17 cellular contexts compared by ENCODE assay signal in the genomic region with DNA sequence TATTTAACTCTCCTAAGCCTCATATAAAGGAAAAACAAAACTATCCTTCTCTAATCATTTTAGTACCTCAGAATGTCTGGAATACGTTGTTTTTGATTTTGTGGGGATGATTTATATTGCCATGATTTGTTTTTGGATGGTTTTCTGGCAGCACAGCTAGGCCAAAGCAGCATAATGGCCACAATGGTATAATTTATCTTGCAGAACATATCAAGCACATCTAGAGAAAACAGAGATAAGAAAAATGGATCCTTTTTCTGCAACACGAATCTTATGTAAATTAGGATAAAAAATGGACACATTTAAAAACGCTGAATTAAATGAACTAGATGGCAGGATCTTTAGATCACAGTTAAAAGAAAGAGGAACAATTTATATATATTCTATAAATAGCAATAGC.
DNase-seq lines count a peak whose midpoint lies in the region; ATAC-seq, FAIRE-seq and TF ChIP-seq lines count a peak whose summit lies in the region.
"Had no signal": no experiment of that assay in that cellular context is flagged by ENCODE, and none has a peak within 500 bp of the region (broad histone marks: within the 10 kb centered on the region; RNA-seq: fewer than 3 reads in every experiment).

No MANE protein-coding gene starts in this region.

- H3K27ac ChIP-seq in PC-3 (ENCODE audit: low read length) (no peak overlapping the region), VCaP (peak overlapping the region; percentile 25; the same call in 1 of the 2 replicates)
- H3K27ac ChIP-seq: A549, BLaER1, GM23248 had no signal

- no peaks in the 10 kb centered on the region for H3K9me2 ChIP-seq in PC-3 (replicated peaks; ENCODE audit: low read length)

- TF ChIP-seq CTCF in PC-3 (conservative IDR thresholded peaks at IDR 0.05; ENCODE audit: low read depth, low read length) (no peak), VCaP (conservative IDR thresholded peaks at IDR 0.05) (no peak)

- DNase-seq in PC-3 (no peak), left kidney (ENCODE audit: low read depth, low spot score) (peak; percentile 13), frontal cortex (ENCODE audit: low spot score in 2 of 2) (no peak), DMS79 (lab: John Stamatoyannopoulos, UW) (no peak)
- DNase-seq: AML-193; CD8-positive, alpha-beta memory T cell; DMS53; GM23248 had no signal

- H3K27me3 ChIP-seq in PC-3 (ENCODE audit: low read length) = no peaks in the 10 kb centered on the region
- H3K27me3 ChIP-seq: BLaER1 had no signal

- no peaks in the 10 kb centered on the region for H3K9me3 ChIP-seq in PC-3 (ENCODE audit: low read length)
- H3K9me3 ChIP-seq: A549, BLaER1 had no signal

- H3K79me2 ChIP-seq in PC-3 (ENCODE audit: low read length) = no peaks in the 10 kb centered on the region

- H3K4me2 ChIP-seq in PC-3 (ENCODE audit: low read length) = no peak overlapping the region
- H3K4me2 ChIP-seq: A549, BLaER1 had no signal

- peak overlapping the region; percentile 26; the same call in 1 of the 2 replicates for H2AFZ ChIP-seq in PC-3 (ENCODE audit: low read length)
- H2AFZ ChIP-seq: GM23248 had no signal

- no peaks in the 10 kb centered on the region for H4K20me1 ChIP-seq in PC-3 (ENCODE audit: low read length)
- H4K20me1 ChIP-seq: BLaER1 had no signal

- H3K4me1 ChIP-seq in PC-3 (ENCODE audit: insufficient read depth, low read length) = no peaks in the 10 kb centered on the region
- H3K4me1 ChIP-seq: A549, BLaER1 had no signal

- CTCF ChIA-PET in PC-3 (lab: Charles Lee) = no interaction called here

- H3K4me3 ChIP-seq in PC-3 (ENCODE audit: low read length) = no peak overlapping the region
- H3K4me3 ChIP-seq: A549, BLaER1, GM23248 had no signal

- POLR2A ChIA-PET in PC-3 (lab: Charles Lee; ENCODE audit: unreplicated experiment) = no interaction called here

- ATAC-seq in PC-3 (no peak), GM21423 (IDR thresholded peaks at IDR 0.05; ENCODE audit: unreplicated experiment) (no peak), GM19397 (IDR thresholded peaks at IDR 0.05; ENCODE audit: unreplicated experiment) (no peak)
- ATAC-seq: A549, HCT116, HepG2 had no signal

- intact Hi-C loops in PC-3 (cut with micrococcal nuclease) = no loop called here

- no peak overlapping the region for H3K9ac ChIP-seq in PC-3 (ENCODE audit: low read length)
- H3K9ac ChIP-seq: BLaER1, GM23248 had no signal

- no peak for FAIRE-seq in frontal cortex (lab: Jason Lieb, UNC)
- FAIRE-seq: A549, H54, HepG2, HTR-8/SVneo had no signal

- H3K36me3 ChIP-seq in PC-3 (ENCODE audit: low read depth, low read length) = no peaks in the 10 kb centered on the region
- H3K36me3 ChIP-seq: BLaER1 had no signal

- no TSS peak for BruUV-seq in PC-3 (replicated peaks; lab: Mats Ljungman, UMichigan)

- no peaks in the 10 kb centered on the region for H3F3A ChIP-seq in PC-3 (ENCODE audit: low read length, unreplicated experiment)
